Comparison of ENCODE assay signal across 26 cellular contexts in the genomic region with DNA sequence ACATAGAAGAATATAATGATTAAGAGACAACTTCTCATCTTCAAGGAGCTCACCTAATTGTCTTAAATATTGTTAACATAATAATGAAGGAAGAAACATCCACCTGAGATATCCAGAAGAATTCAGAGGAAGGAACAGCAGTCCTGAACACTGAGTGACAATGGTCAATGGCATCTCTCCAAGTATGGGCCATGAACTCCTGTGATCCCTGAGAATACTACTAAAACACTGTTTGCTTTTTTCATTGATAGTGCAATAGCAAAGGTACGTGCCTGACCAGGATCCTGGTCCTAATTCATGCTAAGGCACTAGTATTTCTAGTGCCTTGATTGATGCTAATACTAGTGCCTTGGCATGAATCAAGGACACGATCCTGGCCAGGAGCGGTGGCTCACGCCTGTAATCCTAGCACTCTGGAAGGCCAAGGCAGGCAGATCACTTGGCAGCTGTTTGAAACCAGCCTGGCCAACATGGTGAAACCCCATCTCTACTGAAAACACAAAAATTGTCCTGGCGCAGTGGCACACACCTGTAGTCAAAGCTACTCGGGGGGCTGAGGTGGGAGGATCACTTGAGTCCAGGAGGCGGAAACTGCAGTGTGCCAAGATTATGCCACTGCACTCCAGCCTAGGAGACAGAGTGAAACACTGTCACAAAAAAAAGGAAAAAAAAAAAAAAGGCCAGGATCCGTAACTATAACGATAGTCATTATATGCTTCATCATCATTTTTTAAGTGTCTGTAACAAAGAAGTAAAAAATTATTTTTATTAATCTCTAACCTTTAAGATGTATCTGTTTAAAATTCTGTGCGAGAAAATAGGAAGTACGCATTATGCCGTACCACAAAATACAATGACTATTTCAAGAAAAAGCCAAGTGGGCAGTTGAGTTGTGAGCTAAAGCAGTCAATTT. TPM values are rescaled to one million over a fixed set of nuclear protein-coding genes. Genes with fewer than 3 reads are reported as not detected.
A peak's percentile ranks its signal among the peaks of the same experiment; 100 is the strongest.
DNase-seq lines count a peak whose midpoint lies in the region; ATAC-seq, FAIRE-seq and TF ChIP-seq lines count a peak whose summit lies in the region.
"Had no signal": no experiment of that assay in that cellular context is flagged by ENCODE, and none has a peak within 500 bp of the region (broad histone marks: within the 10 kb centered on the region; RNA-seq: fewer than 3 reads in every experiment).

No MANE protein-coding gene starts in this region.

- peak overlapping the region; percentile 42 for H3K27ac Mint-ChIP-seq in stimulated activated naive B cell treated with anti-CD40 and anti-IgM and Interleukin-4, amounts not matched to agents 10 μg/mL and 1 μg/mL and 100 μg/mL, for 72 hours
- H3K27ac Mint-ChIP-seq: activated B cell treated with CpG ODN at 0.5 μM for 24 hours; activated CD4-positive, alpha-beta memory T cell treated with anti-CD3 and anti-CD28 coated beads for 36 hours; activated naive CD4-positive, alpha-beta T cell treated with anti-CD3 and anti-CD28 coated beads for 36 hours; IgD-negative memory B cell had no signal

- H4K8ac ChIP-seq in mesenchymal stem cell (ENCODE audit: low read length) = no peak overlapping the region

- H3K4me1 ChIP-seq in adrenal gland (replicated peaks in 1 of 2) (peaks cover 0 to 11% of the 10 kb centered on the region in 2 donors), HepG2 (ENCODE audit: insufficient read depth, low read length) (peaks cover 8% of the 10 kb centered on the region; the same call in 1 of the 2 replicates), mesenchymal stem cell (ENCODE audit: control insufficient read depth, insufficient read depth, low read depth, low read length) (peaks cover 6% of the 10 kb centered on the region)
- H3K4me1 ChIP-seq: Peyer's patch, vagina had no signal

- H3K27me3 Mint-ChIP-seq in stimulated activated naive B cell treated with anti-CD40 and anti-IgM and Interleukin-4, amounts not matched to agents 10 μg/mL and 1 μg/mL and 100 μg/mL, for 72 hours = no peaks in the 10 kb centered on the region
- H3K27me3 Mint-ChIP-seq: activated B cell treated with CpG ODN at 0.5 μM for 24 hours; activated CD4-positive, alpha-beta memory T cell treated with anti-CD3 and anti-CD28 coated beads for 36 hours; IgD-negative memory B cell; naive thymus-derived CD8-positive, alpha-beta T cell had no signal

- no peak for TF ChIP-seq RAD21 in HepG2 (CRISPR knock-in tag; IDR thresholded peaks at IDR 0.05)

- no peaks in the 10 kb centered on the region for H3K27me3 ChIP-seq in adrenal gland
- H3K27me3 ChIP-seq in HepG2 (ENCODE audit: control insufficient read depth in 1 of 2, insufficient read depth in 2 of 2, low read length in 2 of 2) = no peaks in the 10 kb centered on the region
- no peaks in the 10 kb centered on the region for H3K27me3 ChIP-seq in mesenchymal stem cell (ENCODE audit: control insufficient read depth in 1 of 2, insufficient read depth in 1 of 2, low read length in 2 of 2)
- H3K27me3 ChIP-seq: BLaER1 treated with 17β-estradiol and CSF1 and Interleukin-3, amounts not matched to agents 10 nM and 100 nM; Peyer's patch; vagina had no signal

- no peak overlapping the region for H3K4me3 ChIP-seq in adrenal gland
- no peak overlapping the region for H3K4me3 ChIP-seq in HepG2 (replicated peaks in 1 of 3; ENCODE audit: insufficient read depth in 1 of 3, low read depth in 2 of 3, low read length in 3 of 3)
- no peak overlapping the region for H3K4me3 ChIP-seq in mesenchymal stem cell (ENCODE audit: insufficient read depth in 1 of 2, low read depth in 1 of 2, low read length in 2 of 2)
- H3K4me3 ChIP-seq: BLaER1 treated with 17β-estradiol and CSF1 and Interleukin-3, amounts not matched to agents 10 nM and 100 nM; Peyer's patch; vagina had no signal

- CTCF ChIA-PET in HepG2 (lab: Yijun Ruan, JAX; ENCODE audit: low intra/inter-chr PET ratio, low total read pairs) = no interaction called here

- no peak for TF ChIP-seq EP300 in HepG2 (IDR thresholded peaks at IDR 0.05; ENCODE audit: low read depth in 2 of 2, low read length in 2 of 2)
- no peak for TF ChIP-seq EP300 in HepG2 (CRISPR knock-in tag; IDR thresholded peaks at IDR 0.05; ENCODE audit: borderline replicate concordance)

- no peak overlapping the region for H2BK5ac ChIP-seq in mesenchymal stem cell (ENCODE audit: low read depth, low read length, poor library complexity, severe bottlenecking)

- TF ChIP-seq POLR2A in adrenal gland (IDR thresholded peaks at IDR 0.05) = no peak
- no peak for TF ChIP-seq POLR2A in HepG2 (IDR thresholded peaks at IDR 0.05; ENCODE audit: insufficient read depth in 1 of 2, low read depth in 2 of 2, low read length in 2 of 2)

- peaks cover 14% of the 10 kb centered on the region for H3K79me1 ChIP-seq in mesenchymal stem cell (replicated peaks; ENCODE audit: low read length, poor library complexity, severe bottlenecking)

- no peak overlapping the region for H4K91ac ChIP-seq in mesenchymal stem cell (ENCODE audit: low read length)

- H4K20me1 ChIP-seq in HepG2 (ENCODE audit: insufficient read depth, low read length) = no peaks in the 10 kb centered on the region

- DNase-seq in Right ventricle myocardium inferior (ENCODE audit: missing footprints) = no peak
- DNase-seq in cardiac septum (ENCODE audit: low spot score) = no peak
- DNase-seq in adrenal gland = peak; percentile 37 to 79 (median 72)
- no peak for DNase-seq in HepG2 (ENCODE audit: low spot score)
- no peak for DNase-seq in stimulated activated naive B cell treated with anti-CD40 and anti-IgM and Interleukin-4, amounts not matched to agents 10 μg/mL and 1 μg/mL and 100 μg/mL, for 72 hours
- DNase-seq in NCI-H1092 treated with DMSO at 0.1 percent for 48 hours (lab: John Stamatoyannopoulos, UW) = no peak
- DNase-seq in mesenchymal stem cell = no peak
- DNase-seq: activated B cell treated with CpG ODN at 0.5 μM for 24 hours; activated CD4-positive, alpha-beta memory T cell treated with anti-CD3 and anti-CD28 coated beads for 36 hours; activated naive CD4-positive, alpha-beta T cell treated with anti-CD3 and anti-CD28 coated beads for 36 hours; activated T-cell treated with anti-CD3 and anti-CD28 coated beads for 4 hours; DMS153; GF-D8; kidney glomerular epithelial cell; mesendoderm; naive thymus-derived CD8-positive, alpha-beta T cell; NCI-H1694; NCI-H2171 treated with DMSO at 0.1 percent for 48 hours; NK-92 treated with Interleukin-12 subunit alpha and Interleukin-12 subunit beta, amount 100 ng/mL, for 24 hours; Peyer's patch; stimulated activated CD8-positive, alpha-beta memory T cell treated with anti-CD3 and anti-CD28 coated beads, Interleukin-4, amount 100 ng/mL, for 48 hours had no signal

- H3K18ac ChIP-seq in mesenchymal stem cell (ENCODE audit: low read depth in 1 of 2, low read length in 2 of 2) = no peak overlapping the region

- H3K23ac ChIP-seq in mesenchymal stem cell (ENCODE audit: low read length in 2 of 2) = no peak overlapping the region

- H2BK120ac ChIP-seq in mesenchymal stem cell (ENCODE audit: low read depth, low read length) = no peak overlapping the region

- H3K9ac ChIP-seq in HepG2 (ENCODE audit: insufficient read depth, low read depth, low read length) (no peak overlapping the region), mesenchymal stem cell (ENCODE audit: low read length) (no peak overlapping the region)
- H3K9ac ChIP-seq: BLaER1 treated with 17β-estradiol and CSF1 and Interleukin-3, amounts not matched to agents 10 nM and 100 nM had no signal

- no peak overlapping the region for H3K27ac ChIP-seq in adrenal gland
- H3K27ac ChIP-seq in HepG2 (ENCODE audit: extremely low read length, insufficient read depth, low read length) = no peak overlapping the region
- no peak overlapping the region for H3K27ac ChIP-seq in mesenchymal stem cell (ENCODE audit: low read length, poor library complexity, severe bottlenecking)
- H3K27ac ChIP-seq: BLaER1 treated with 17β-estradiol and CSF1 and Interleukin-3, amounts not matched to agents 10 nM and 100 nM; Peyer's patch; vagina had no signal

- H3K14ac ChIP-seq in mesenchymal stem cell (ENCODE audit: low read length in 2 of 2) = peak overlapping the region in 1 of 2 experiments; percentile 37

- in situ Hi-C loops in HepG2 (cut with HindIII; ENCODE audit: extremely low pct_ligation_motif_present, low pct_unique_long_range_greater_than_20kb) = no loop called here

- no peaks in the 10 kb centered on the region for H3K9me3 Mint-ChIP-seq in stimulated activated naive B cell treated with anti-CD40 and anti-IgM and Interleukin-4, amounts not matched to agents 10 μg/mL and 1 μg/mL and 100 μg/mL, for 72 hours
- H3K9me3 Mint-ChIP-seq: activated B cell treated with CpG ODN at 0.5 μM for 24 hours; activated CD4-positive, alpha-beta memory T cell treated with anti-CD3 and anti-CD28 coated beads for 36 hours; activated naive CD4-positive, alpha-beta T cell treated with anti-CD3 and anti-CD28 coated beads for 36 hours; IgD-negative memory B cell; naive thymus-derived CD8-positive, alpha-beta T cell had no signal

- no peak overlapping the region for H2BK12ac ChIP-seq in mesenchymal stem cell (ENCODE audit: low read length in 2 of 2)

- TF ChIP-seq CTCF in adrenal gland (IDR thresholded peaks at IDR 0.05) (no peak), HepG2 (CRISPR knock-in tag; IDR thresholded peaks at IDR 0.05) (no peak)

- no peak overlapping the region for H2AFZ ChIP-seq in HepG2 (ENCODE audit: low read length)
- H2AFZ ChIP-seq in mesenchymal stem cell (ENCODE audit: low read depth, low read length) = no peak overlapping the region

- ATAC-seq in Right ventricle myocardium inferior (peak; percentile 37), HepG2 (peak; percentile 44; the same call in 1 of the 3 replicates), GM19397 (IDR thresholded peaks at IDR 0.05; ENCODE audit: unreplicated experiment) (no peak)
- ATAC-seq in stimulated activated naive B cell treated with anti-CD40 and anti-IgM and Interleukin-4, amounts not matched to agents 10 μg/mL and 1 μg/mL and 100 μg/mL, for 72 hours (replicated peaks) = no peak
- ATAC-seq: naive thymus-derived CD8-positive, alpha-beta T cell had no signal

- peaks cover 0 to 2% of the 10 kb centered on the region in 2 donors for H3K36me3 Mint-ChIP-seq in stimulated activated naive B cell treated with anti-CD40 and anti-IgM and Interleukin-4, amounts not matched to agents 10 μg/mL and 1 μg/mL and 100 μg/mL, for 72 hours
- H3K36me3 Mint-ChIP-seq: activated CD4-positive, alpha-beta memory T cell treated with anti-CD3 and anti-CD28 coated beads for 36 hours; naive thymus-derived CD8-positive, alpha-beta T cell had no signal

- intact Hi-C loops in Right ventricle myocardium inferior (cut with DNase I) (loop anchor here (10.0 kb wide), 1 partner anchor 185 kb away; no protein-coding TSS in a partner anchor), cardiac septum (cut with DNase I) (loop anchor here (5.0 kb wide), 1 partner anchor 187 kb away; no protein-coding TSS in a partner anchor), adrenal gland (cut with DNase I) (loop anchor here (10.0 kb wide), 2 partner anchors 205 to 355 kb away; no protein-coding TSS in a partner anchor), HepG2 (cut with micrococcal nuclease; ENCODE audit: unreplicated experiment) (loop anchor here (5.0 kb wide), 1 partner anchor 197 kb away; no protein-coding TSS in a partner anchor)

- no TSS peak for BruUV-seq in HepG2 (replicated peaks; lab: Mats Ljungman, UMichigan)

- 60 to 66% (median 65%) methylated on average over 12 of the region's 12 CpGs for WGBS in adrenal gland, 4 donors
- WGBS in HepG2 (ENCODE audit: low lambda C conversion rate) = 94% methylated on average over 12 of the region's 12 CpGs
- 98% methylated on average over 10 of the region's 12 CpGs for WGBS in mesenchymal stem cell

- no peaks in the 10 kb centered on the region for H3K9me3 ChIP-seq in adrenal gland (replicated peaks in 1 of 3)
- H3K9me3 ChIP-seq in HepG2 (ENCODE audit: low read length) = no peaks in the 10 kb centered on the region
- H3K9me3 ChIP-seq in mesenchymal stem cell (ENCODE audit: control insufficient read depth, low read length) = no peaks in the 10 kb centered on the region
- H3K9me3 ChIP-seq: BLaER1 treated with 17β-estradiol and CSF1 and Interleukin-3, amounts not matched to agents 10 nM and 100 nM; Peyer's patch; vagina had no signal

- no peak overlapping the region for H2AK5ac ChIP-seq in mesenchymal stem cell (ENCODE audit: low read length, severe bottlenecking)

- peaks cover 22% of the 10 kb centered on the region for H3K79me2 ChIP-seq in HepG2 (ENCODE audit: insufficient read depth, low read length)

- no peak overlapping the region for H3K4ac ChIP-seq in mesenchymal stem cell (ENCODE audit: low read depth in 1 of 2, low read length in 2 of 2)

- peaks cover 12 to 31% of the 10 kb centered on the region in 2 donors for H3K4me1 Mint-ChIP-seq in stimulated activated naive B cell treated with anti-CD40 and anti-IgM and Interleukin-4, amounts not matched to agents 10 μg/mL and 1 μg/mL and 100 μg/mL, for 72 hours

- POLR2A ChIA-PET in HepG2 (lab: Yijun Ruan, JAX) = no interaction called here

- no peak for FAIRE-seq in HepG2 (lab: Jason Lieb, UNC)
- FAIRE-seq: H54 had no signal

- H3K36me3 ChIP-seq in adrenal gland (replicated peaks in 1 of 2) = no peaks in the 10 kb centered on the region
- no peaks in the 10 kb centered on the region for H3K36me3 ChIP-seq in HepG2 (replicated peaks in 1 of 2; ENCODE audit: control insufficient read depth in 1 of 2, insufficient read depth in 2 of 2, low read length in 2 of 2)
- no peaks in the 10 kb centered on the region for H3K36me3 ChIP-seq in mesenchymal stem cell (ENCODE audit: control insufficient read depth in 1 of 2, insufficient read depth in 2 of 2, low read depth in 1 of 2, low read length in 2 of 2)
- H3K36me3 ChIP-seq: Peyer's patch, vagina had no signal

- no peak overlapping the region for H3K4me3 Mint-ChIP-seq in stimulated activated naive B cell treated with anti-CD40 and anti-IgM and Interleukin-4, amounts not matched to agents 10 μg/mL and 1 μg/mL and 100 μg/mL, for 72 hours
- H3K4me3 Mint-ChIP-seq: activated B cell treated with CpG ODN at 0.5 μM for 24 hours; activated CD4-positive, alpha-beta memory T cell treated with anti-CD3 and anti-CD28 coated beads for 36 hours; activated naive CD4-positive, alpha-beta T cell treated with anti-CD3 and anti-CD28 coated beads for 36 hours had no signal

- H2BK15ac ChIP-seq in mesenchymal stem cell (ENCODE audit: low read depth, poor library complexity, severe bottlenecking) = no peak overlapping the region

- no peak overlapping the region for H3K4me2 ChIP-seq in HepG2 (ENCODE audit: low read depth, low read length)
- H3K4me2 ChIP-seq in mesenchymal stem cell (ENCODE audit: low read length, poor library complexity, severe bottlenecking) = no peak overlapping the region

RNA-seq across cellular contexts. Expression of a gene that starts 49.1 kb away (rescaled TPM):
- 26.8 TPM for total RNA-seq in Right ventricle myocardium inferior
- 37.8 TPM for total RNA-seq in cardiac septum
- 10 to 100 TPM; 29.9 to 64.7 (median 36.8) TPM for total RNA-seq in adrenal gland
- polyA plus RNA-seq in adrenal gland = 10 to 100 TPM in 2 of 3 donors, 1 to 10 TPM in 1; 7.3 to 37.8 (median 11.9) TPM
- total RNA-seq in HepG2 (2016; rRNA removed; fragmentation: Illumina TruSeq; extraction: Trizol) = 22.3 and 31.5 TPM in 2 replicates
- 9.1 and 9.5 TPM in 2 replicates for total RNA-seq in HepG2 (2016; cell fraction: cytosol; rRNA removed; fragmentation: Illumina TruSeq; extraction: Trizol; ENCODE audit: low read depth)
- total RNA-seq in HepG2 (2016; cell fraction: insoluble cytoplasmic fraction; rRNA removed; fragmentation: Illumina TruSeq; extraction: Trizol) = 21.0 and 28.4 TPM in 2 replicates
- 12.6 and 15.9 TPM in 2 replicates for total RNA-seq in HepG2 (2016; cell fraction: membrane; rRNA removed; fragmentation: Illumina TruSeq; extraction: Trizol)
- total RNA-seq in HepG2 (2016; cell fraction: nucleus; rRNA removed; fragmentation: Illumina TruSeq; extraction: Trizol) = 26.1 and 28.5 TPM in 2 replicates
- 9.5 and 10.1 TPM in 2 replicates for polyA plus RNA-seq in HepG2 (2011; rRNA removed)
- 4.8 and 6.4 TPM in 2 replicates for polyA plus RNA-seq in HepG2 (2011; cell fraction: cytosol; rRNA removed)
- polyA plus RNA-seq in HepG2 (2011; cell fraction: nucleus; rRNA removed) = 7.4 and 10.5 TPM in 2 replicates
- 18.8 and 19.8 TPM in 2 replicates for polyA plus RNA-seq in HepG2 (2012)
- 2.7 and 3.3 TPM in 2 replicates for polyA plus RNA-seq in HepG2 (2016; cell fraction: cytosol; fragmentation: Illumina TruSeq; extraction: Trizol; ENCODE audit: low read depth)
- polyA plus RNA-seq in HepG2 (2016; cell fraction: insoluble cytoplasmic fraction; fragmentation: Illumina TruSeq; extraction: Trizol; ENCODE audit: low read depth) = 29.0 and 30.2 TPM in 2 replicates
- polyA plus RNA-seq in HepG2 (2016; cell fraction: membrane; fragmentation: Illumina TruSeq; extraction: Trizol; ENCODE audit: low read depth) = 7.4 and 8.2 TPM in 2 replicates
- polyA plus RNA-seq in HepG2 (2016; cell fraction: nucleus; fragmentation: Illumina TruSeq; extraction: Trizol; ENCODE audit: insufficient read depth, low read depth) = 24.8 and 26.1 TPM in 2 replicates
- polyA minus RNA-seq in HepG2 (2011; rRNA and poly(A)+ RNA removed; ENCODE audit: low replicate concordance) = 6.8 and 12.0 TPM in 2 replicates
- 10.2 and 13.7 TPM in 2 replicates for polyA minus RNA-seq in HepG2 (2011; cell fraction: cytosol; rRNA and poly(A)+ RNA removed)
- 32.6 and 37.0 TPM in 2 replicates for polyA minus RNA-seq in HepG2 (2011; cell fraction: nucleus; rRNA and poly(A)+ RNA removed)
- polyA plus RNA-seq in mesenchymal stem cell (2013, experiment 1 of 2) = 33.4 TPM
- 33.7 TPM for polyA plus RNA-seq in mesenchymal stem cell (2013, experiment 2 of 2)

Comparison
In these comparisons a context has a peak if more than half of its experiments do, and no peak if none do; other contexts are left out.
1. ATAC-seq: peak in Right ventricle myocardium inferior (single experiment) and HepG2 (single experiment); none in stimulated activated naive B cell treated with anti-CD40 and anti-IgM and Interleukin-4, amounts not matched to agents 10 μg/mL and 1 μg/mL and 100 μg/mL, for 72 hours (0 of 2) and GM19397 (single experiment).
2. DNase-seq: peak in adrenal gland (7 of 7); none in Right ventricle myocardium inferior (single experiment), cardiac septum (single experiment), HepG2 (single experiment), stimulated activated naive B cell treated with anti-CD40 and anti-IgM and Interleukin-4, amounts not matched to agents 10 μg/mL and 1 μg/mL and 100 μg/mL, for 72 hours (single experiment), NCI-H1092 treated with DMSO at 0.1 percent for 48 hours (single experiment) and mesenchymal stem cell (single experiment).